In the genomic region with DNA sequence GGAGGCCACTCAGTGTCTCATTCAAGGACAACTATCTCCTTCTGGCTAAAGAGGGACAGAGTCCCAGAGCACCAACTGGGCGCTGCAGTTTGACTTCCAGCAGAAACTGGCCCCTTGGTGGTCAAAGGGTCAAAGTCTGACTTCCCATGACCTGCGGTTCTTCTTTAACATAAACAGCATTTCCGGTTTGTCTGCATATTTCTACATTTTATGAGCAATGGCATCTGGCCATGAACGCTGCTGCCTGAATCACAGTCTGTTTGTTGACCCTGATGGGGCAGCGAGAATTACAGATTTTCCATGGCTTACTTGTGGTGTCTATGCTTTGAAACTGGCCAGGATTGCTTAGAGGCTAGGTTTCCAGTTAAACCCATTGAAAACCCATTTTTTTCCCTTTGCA, we compare ENCODE assay signal across 7 cellular contexts. TPM values are rescaled to one million over a fixed set of nuclear protein-coding genes. Genes with fewer than 3 reads are reported as not detected.
DNase-seq lines count a peak whose midpoint lies in the region; ATAC-seq and TF ChIP-seq lines count a peak whose summit lies in the region.

No MANE protein-coding gene starts in this region.

- no peak overlapping the region for H2AK5ac ChIP-seq in H9 (ENCODE audit: insufficient read length, low read length)

- no peak overlapping the region for H2BK5ac ChIP-seq in H9 (ENCODE audit: insufficient read length, low read length)

- H3K27ac ChIP-seq in SK-N-SH (ENCODE audit: low read depth in 2 of 2, low read length in 1 of 2), result peak overlapping the region; percentile 1 to 34; a peak in 2 of 4 replicates
- peak overlapping the region; percentile 96 for H3K27ac ChIP-seq in smooth muscle cell (ENCODE audit: low read depth)
- no peak overlapping the region for H3K27ac ChIP-seq in H9 (ENCODE audit: insufficient read length, low read depth, low read length)

- no peaks in the 10 kb centered on the region for H3K27me3 ChIP-seq in SK-N-SH (ENCODE audit: insufficient read depth)
- H3K27me3 ChIP-seq in smooth muscle cell (ENCODE audit: low read depth), result no peaks in the 10 kb centered on the region
- no peaks in the 10 kb centered on the region for H3K27me3 ChIP-seq in H9 (ENCODE audit: insufficient read depth, low read length)

- CTCF ChIA-PET in SK-N-SH (lab: Yijun Ruan, JAX), result interaction anchor here (0.6 kb wide), 1 partner anchor 597 kb away, joined by 3 read pairs; no protein-coding TSS in a partner anchor

- ATAC-seq in GM18868 (IDR thresholded peaks at IDR 0.05; ENCODE audit: unreplicated experiment), result no peak

- H3K27ac Mint-ChIP-seq in H9, result no peak overlapping the region

- no peak overlapping the region for H2BK120ac ChIP-seq in H9 (ENCODE audit: low read depth, low read length, poor library complexity, severe bottlenecking)

- H4K20me1 ChIP-seq in SK-N-SH (ENCODE audit: insufficient read depth), result no peaks in the 10 kb centered on the region
- no peaks in the 10 kb centered on the region for H4K20me1 ChIP-seq in smooth muscle cell (ENCODE audit: low read depth)
- no peaks in the 10 kb centered on the region for H4K20me1 ChIP-seq in H9 (ENCODE audit: control insufficient read depth, insufficient read depth, insufficient read length)

- H3K9ac ChIP-seq in SK-N-SH (no peak overlapping the region), smooth muscle cell (ENCODE audit: low read depth) (peak overlapping the region; percentile 73), H9 (ENCODE audit: extremely low read depth, insufficient read length, low read length) (no peak overlapping the region)

- H3K4me3 ChIP-seq in SK-N-SH (ENCODE audit: low read depth in 2 of 2, low read length in 1 of 2) (no peak overlapping the region; a peak in 1 of 4 replicates), smooth muscle cell (peak overlapping the region; percentile 34)

- peaks cover 5 to 8% of the 10 kb centered on the region in 2 experiments; a peak in 2 of 4 replicates for H3K4me1 ChIP-seq in SK-N-SH (ENCODE audit: control insufficient read depth in 1 of 2, insufficient read depth in 2 of 2, low read depth in 1 of 2, low read length in 1 of 2)
- peaks cover 30% of the 10 kb centered on the region for H3K4me1 ChIP-seq in smooth muscle cell (ENCODE audit: low read depth)
- H3K4me1 ChIP-seq in H9 (ENCODE audit: insufficient read depth, low read length), result peaks cover 4% of the 10 kb centered on the region; the same call in 1 of the 2 replicates

- TF ChIP-seq EP300 in SK-N-SH (IDR thresholded peaks at IDR 0.05; ENCODE audit: borderline replicate concordance in 1 of 2, low read depth in 1 of 2, low read length in 1 of 2), result no peak

- no peaks in the 10 kb centered on the region for H3K36me3 Mint-ChIP-seq in H9 (ENCODE audit: insufficient read depth in 1 of 3, low read depth in 3 of 3)

- DNase-seq in HS-27A (ENCODE audit: low read depth) (peak; percentile 62), SK-N-SH (no peak), glomerular endothelial cell (ENCODE audit: extremely low read depth, low read depth, low spot score) (peak; percentile 33), smooth muscle cell (lab: John Stamatoyannopoulos, UW; ENCODE audit: unreplicated experiment) (no peak), GOT3 (lab: John Stamatoyannopoulos, UW) (no peak), H9 (no peak)

- peaks cover 15% of the 10 kb centered on the region for H3K27me3 Mint-ChIP-seq in H9 (ENCODE audit: low read depth)

- H3K4me2 ChIP-seq in SK-N-SH (0 out of 2 replicates have a peak overlapping the region, but pooled peaks have one; percentile 5), smooth muscle cell (peak overlapping the region; percentile 82), H9 (ENCODE audit: insufficient read depth, insufficient read length, low read length) (no peak overlapping the region)

- H3K23me2 ChIP-seq in H9 (ENCODE audit: insufficient read length, low read depth, low read length, poor library complexity, severe bottlenecking), result no peaks in the 10 kb centered on the region

- H3T11ph ChIP-seq in H9 (ENCODE audit: low read length), result no peak overlapping the region

- H3K79me1 ChIP-seq in H9 (ENCODE audit: insufficient read depth, low read depth, low read length, poor library complexity, severe bottlenecking), result no peaks in the 10 kb centered on the region

- H2BK12ac ChIP-seq in H9 (ENCODE audit: insufficient read length, low read depth, low read length), result no peak overlapping the region

- H3K14ac ChIP-seq in H9 (ENCODE audit: insufficient read depth, low read length), result no peak overlapping the region

- no peak overlapping the region for H4K8ac ChIP-seq in H9 (replicated peaks; ENCODE audit: insufficient read length, low read depth, low read length)

- H3K9me3 Mint-ChIP-seq in H9, result no peaks in the 10 kb centered on the region

- no peak overlapping the region for H3K4me3 Mint-ChIP-seq in H9

- H3K4ac ChIP-seq in H9 (ENCODE audit: low read depth, low read length), result no peak overlapping the region

- no peak overlapping the region for H3K18ac ChIP-seq in H9 (ENCODE audit: insufficient read length, low read depth, low read length)

- H2AFZ ChIP-seq in SK-N-SH (ENCODE audit: low read depth) (no peak overlapping the region), smooth muscle cell (ENCODE audit: low read depth) (no peak overlapping the region), H9 (ENCODE audit: low read length) (no peak overlapping the region)

- H3K56ac ChIP-seq in H9 (ENCODE audit: insufficient read length, low read depth, low read length), result no peak overlapping the region

- no peaks in the 10 kb centered on the region for H3K9me3 ChIP-seq in SK-N-SH
- H3K9me3 ChIP-seq in smooth muscle cell (replicated peaks; ENCODE audit: low read depth), result no peaks in the 10 kb centered on the region
- H3K9me3 ChIP-seq in H9 (ENCODE audit: control insufficient read depth, low read depth, low read length), result no peaks in the 10 kb centered on the region

- POLR2A ChIA-PET in SK-N-SH (lab: Yijun Ruan, JAX), result no interaction called here

- H2BK20ac ChIP-seq in H9 (ENCODE audit: low read depth, low read length, poor library complexity, severe bottlenecking), result no peak overlapping the region

- no peak overlapping the region for H2BK15ac ChIP-seq in H9 (ENCODE audit: low read depth, low read length)

- no peaks in the 10 kb centered on the region for H3K9me2 ChIP-seq in SK-N-SH

- no peak overlapping the region for H3K23ac ChIP-seq in H9 (ENCODE audit: insufficient read length, low read depth, low read length)

- H3K4me1 Mint-ChIP-seq in H9, result peaks cover 28% of the 10 kb centered on the region in 2 experiments

- H3F3A ChIP-seq in SK-N-SH (replicated peaks; ENCODE audit: insufficient read depth) (no peaks in the 10 kb centered on the region), smooth muscle cell (ENCODE audit: low read depth) (no peaks in the 10 kb centered on the region)

- no peak overlapping the region for H4K5ac ChIP-seq in H9 (ENCODE audit: insufficient read length, low read depth, low read length)

- TF ChIP-seq CTCF in SK-N-SH (IDR thresholded peaks at IDR 0.05) (no peak), smooth muscle cell (IDR thresholded peaks at IDR 0.05; ENCODE audit: borderline replicate concordance, insufficient read depth, poor library complexity, severe bottlenecking) (no peak), H9 (conservative IDR thresholded peaks at IDR 0.05) (no peak)

- TF ChIP-seq RAD21 in SK-N-SH (IDR thresholded peaks at IDR 0.05; ENCODE audit: low read length), result no peak

- WGBS in SK-N-SH (ENCODE audit: low lambda C conversion rate), result 27% methylated on average over 5 of the region's 5 CpGs
- WGBS in smooth muscle cell (ENCODE audit: low lambda C conversion rate), result 8% methylated on average over 5 of the region's 5 CpGs
- no CpG with 5 or more reads among the region's 5 CpGs for WGBS in H9 (ENCODE audit: extremely low coverage, insufficient read length, low lambda C conversion rate)

- H3K36me3 ChIP-seq in SK-N-SH (replicated peaks in 1 of 2; ENCODE audit: control insufficient read depth in 1 of 2, insufficient read depth in 2 of 2, low read length in 1 of 2) (no peaks in the 10 kb centered on the region), smooth muscle cell (ENCODE audit: low read depth) (no peaks in the 10 kb centered on the region)

- no peaks in the 10 kb centered on the region for H3K79me2 ChIP-seq in SK-N-SH (ENCODE audit: insufficient read depth)
- H3K79me2 ChIP-seq in smooth muscle cell (ENCODE audit: low read depth), result no peaks in the 10 kb centered on the region
- H3K79me2 ChIP-seq in H9 (ENCODE audit: insufficient read depth, low read length), result no peaks in the 10 kb centered on the region

- H4K91ac ChIP-seq in H9 (ENCODE audit: insufficient read length, low read depth, low read length), result no peak overlapping the region

TF ChIP-seq in SK-N-SH, 30 proteins besides CTCF, POLR2A, EP300 and RAD21:
- no peak for TF ChIP-seq SMC3 (IDR thresholded peaks at IDR 0.05; ENCODE audit: low read depth, low read length)
- TF ChIP-seq RXRA (IDR thresholded peaks at IDR 0.05; ENCODE audit: borderline replicate concordance, low read depth), result peak; percentile 83; the same call in 1 of the 2 replicates
- TF ChIP-seq NFIC (IDR thresholded peaks at IDR 0.05; ENCODE audit: borderline replicate concordance), result 0 out of 2 replicates have a peak, but pooled peaks have one; percentile 21
- peak; percentile 59 for TF ChIP-seq TCF12 (IDR thresholded peaks at IDR 0.05)
- TF ChIP-seq FOXJ3 (CRISPR knock-in tag; IDR thresholded peaks at IDR 0.05), result no peak

RNA-seq across cellular contexts. Expression of a gene that starts 1.3 kb away (rescaled TPM):
- polyA plus RNA-seq in SK-N-SH (2012; rRNA removed) (0.64 and 0.86 TPM in 2 replicates), smooth muscle cell (2.3 and 2.9 TPM in 2 replicates)
- polyA plus RNA-seq in SK-N-SH (2012; cell fraction: cytosol; rRNA removed), result 0.73 and 0.75 TPM in 2 replicates
- 0.23 and 0.77 TPM in 2 replicates for polyA plus RNA-seq in SK-N-SH (2012; cell fraction: nucleus; rRNA removed)
- total RNA-seq in glomerular endothelial cell (48.1 and 54.9 TPM in 2 replicates), smooth muscle cell (4.1 and 5.5 TPM in 2 replicates), H9 (2021) (not detected in 2 replicates)

Comparison
In these comparisons a context has a peak if more than half of its experiments do, and no peak if none do; other contexts are left out.
1. DNase-seq: peak in HS-27A (single experiment) and glomerular endothelial cell (single experiment); none in SK-N-SH (single experiment), smooth muscle cell (single experiment), GOT3 (single experiment) and H9 (single experiment).